ENCODE assay signal across 29 cellular contexts in genomic region chr11:71235719-71236118, GRCh38. TPM values are rescaled to one million over a fixed set of nuclear protein-coding genes. Genes with fewer than 3 reads are reported as not detected.
DNase-seq lines count a peak whose midpoint lies in the region; ATAC-seq, FAIRE-seq and TF ChIP-seq lines count a peak whose summit lies in the region.
"Had no signal": no experiment of that assay in that cellular context is flagged by ENCODE, and none has a peak within 500 bp of the region (broad histone marks: within the 10 kb centered on the region; RNA-seq: fewer than 3 reads in every experiment).

No MANE protein-coding gene starts in this region.

- no peak for TF ChIP-seq POLR2A in HepG2 (IDR thresholded peaks at IDR 0.05; ENCODE audit: insufficient read depth in 1 of 2, low read depth in 2 of 2, low read length in 2 of 2)
- no peak for TF ChIP-seq POLR2A in sigmoid colon (IDR thresholded peaks at IDR 0.05)

- no peak overlapping the region for H2BK15ac ChIP-seq in H9 (ENCODE audit: low read depth, low read length)

- no peaks in the 10 kb centered on the region for H3K9me3 Mint-ChIP-seq in H9
- H3K9me3 Mint-ChIP-seq in chondrocyte (ENCODE audit: low read depth): no peaks in the 10 kb centered on the region
- H3K9me3 Mint-ChIP-seq: CD8-positive, alpha-beta T cell; GM23338 had no signal

- no peak for ATAC-seq in HepG2
- ATAC-seq in HG03045 (IDR thresholded peaks at IDR 0.05; ENCODE audit: unreplicated experiment): no peak
- ATAC-seq: A549; CD8-positive, alpha-beta T cell; GM12878; GM23338; HCT116 had no signal

- H4K20me1 ChIP-seq in H9 (ENCODE audit: control insufficient read depth, insufficient read depth, insufficient read length) (no peaks in the 10 kb centered on the region), HepG2 (ENCODE audit: insufficient read depth, low read length) (peaks cover 22% of the 10 kb centered on the region; the same call in 1 of the 2 replicates)

- H3K23me2 ChIP-seq in H9 (ENCODE audit: insufficient read length, low read depth, low read length, poor library complexity, severe bottlenecking): no peaks in the 10 kb centered on the region

- H3K56ac ChIP-seq in H9 (ENCODE audit: insufficient read length, low read depth, low read length): no peak overlapping the region

- no peak overlapping the region for H2BK20ac ChIP-seq in H9 (ENCODE audit: low read depth, low read length, poor library complexity, severe bottlenecking)

- WGBS in H9 (ENCODE audit: extremely low coverage, insufficient read length, low lambda C conversion rate): no CpG with 5 or more reads among the region's 8 CpGs
- 99% methylated on average over 7 of the region's 8 CpGs for WGBS in HepG2 (ENCODE audit: low lambda C conversion rate)
- WGBS in sigmoid colon, 2 donors: 92 to 93% methylated on average over 8 of the region's 8 CpGs

- H3K36me3 ChIP-seq in HepG2 (replicated peaks in 1 of 2; ENCODE audit: control insufficient read depth in 1 of 2, insufficient read depth in 2 of 2, low read length in 2 of 2) (peaks cover 25 to 69% of the 10 kb centered on the region in 2 experiments), sigmoid colon (no peaks in the 10 kb centered on the region)

- H2AK5ac ChIP-seq in H9 (ENCODE audit: insufficient read length, low read length): no peak overlapping the region

- no peak for TF ChIP-seq EP300 in HepG2 (IDR thresholded peaks at IDR 0.05; ENCODE audit: low read depth in 2 of 2, low read length in 2 of 2)
- no peak for TF ChIP-seq EP300 in HepG2 (CRISPR knock-in tag; IDR thresholded peaks at IDR 0.05; ENCODE audit: borderline replicate concordance)
- TF ChIP-seq EP300 in sigmoid colon (IDR thresholded peaks at IDR 0.05): no peak

- in situ Hi-C loops in HepG2 (cut with HindIII; ENCODE audit: extremely low pct_ligation_motif_present, low pct_unique_long_range_greater_than_20kb) (no loop called here), G401 (cut with HindIII; ENCODE audit: low sequenced_read_pairs) (no loop called here)

- H3K79me2 ChIP-seq in H9 (ENCODE audit: insufficient read depth, low read length) (peaks cover 25% of the 10 kb centered on the region; the same call in 1 of the 2 replicates), HepG2 (ENCODE audit: insufficient read depth, low read length) (peaks cover 92% of the 10 kb centered on the region)

- BruUV-seq in HepG2 (replicated peaks; lab: Mats Ljungman, UMichigan): no TSS peak

- no peak overlapping the region for H4K5ac ChIP-seq in H9 (ENCODE audit: insufficient read length, low read depth, low read length)

- H3K4me3 ChIP-seq in HepG2 (replicated peaks in 1 of 3; ENCODE audit: insufficient read depth in 1 of 3, low read depth in 2 of 3, low read length in 3 of 3): no peak overlapping the region
- no peak overlapping the region for H3K4me3 ChIP-seq in sigmoid colon
- H3K4me3 ChIP-seq: A549, GM12878, GM23338, SJSA1 had no signal

- no peak overlapping the region for H3K23ac ChIP-seq in H9 (ENCODE audit: insufficient read length, low read depth, low read length)

- H3K4me1 Mint-ChIP-seq in H9 (peaks cover 14 to 25% of the 10 kb centered on the region in 2 experiments), chondrocyte (ENCODE audit: low read depth) (peaks cover 6% of the 10 kb centered on the region)

- H3K36me3 Mint-ChIP-seq in H9 (ENCODE audit: insufficient read depth in 1 of 3, low read depth in 3 of 3): peaks cover 10 to 26% (median 17%) of the 10 kb centered on the region in 3 experiments; a peak in 6 of 7 replicates
- H3K36me3 Mint-ChIP-seq in chondrocyte (ENCODE audit: low read depth): no peaks in the 10 kb centered on the region
- H3K36me3 Mint-ChIP-seq: CD8-positive, alpha-beta T cell had no signal

- CTCF ChIA-PET in HepG2 (lab: Yijun Ruan, JAX; ENCODE audit: low intra/inter-chr PET ratio, low total read pairs): no interaction called here

- no peak overlapping the region for H3T11ph ChIP-seq in H9 (ENCODE audit: low read length)

- no peak overlapping the region for H4K91ac ChIP-seq in H9 (ENCODE audit: insufficient read length, low read depth, low read length)

- FAIRE-seq in HepG2 (lab: Jason Lieb, UNC): no peak
- FAIRE-seq: A549, GM12878 had no signal

- H3K27ac ChIP-seq in H9 (ENCODE audit: insufficient read length, low read depth, low read length) (no peak overlapping the region), HepG2 (ENCODE audit: extremely low read length, insufficient read depth, low read length) (no peak overlapping the region), sigmoid colon (no peak overlapping the region)
- H3K27ac ChIP-seq: A549, C4-2B, HL-60, SJSA1 had no signal

- no peaks in the 10 kb centered on the region for H3K27me3 ChIP-seq in H9 (ENCODE audit: insufficient read depth, low read length)
- no peaks in the 10 kb centered on the region for H3K27me3 ChIP-seq in HepG2 (ENCODE audit: control insufficient read depth in 1 of 2, insufficient read depth in 2 of 2, low read length in 2 of 2)
- H3K27me3 ChIP-seq in sigmoid colon: peaks cover 0 to 14% (median 0%) of the 10 kb centered on the region in 3 donors
- H3K27me3 ChIP-seq: SJSA1 had no signal

- no peak overlapping the region for H3K4ac ChIP-seq in H9 (ENCODE audit: low read depth, low read length)

- peaks cover 9% of the 10 kb centered on the region for H3K79me1 ChIP-seq in H9 (ENCODE audit: insufficient read depth, low read depth, low read length, poor library complexity, severe bottlenecking)

- DNase-seq in H9 (peak; percentile 12), chondrocyte (ENCODE audit: low spot score) (peak; percentile 56), HepG2 (ENCODE audit: low spot score) (no peak), sigmoid colon (peak; percentile 50), NOMO-1 treated with dmso at 0.1 percent for 144 hours (lab: John Stamatoyannopoulos, UW; ENCODE audit: unreplicated experiment) (no peak), C1 segment of cervical spinal cord (lab: John Stamatoyannopoulos, UW) (no peak), G401 (ENCODE audit: low spot score) (no peak)
- DNase-seq: AML-193; CD8-positive, alpha-beta T cell; GDM1; Karpas-422; NCI-H1092; NCI-H1436; NCI-H187 treated with DMSO at 0.1 percent for 48 hours; NCI-H2107; NCI-H446 treated with DMSO at 0.1 percent for 48 hours; NCI-H526; NCI-H82; Right ventricle myocardium superior; RPMI8226 had no signal

- H3K4me1 ChIP-seq in H9 (ENCODE audit: insufficient read depth, low read length): peaks cover 3% of the 10 kb centered on the region; the same call in 1 of the 2 replicates
- peaks cover 34% of the 10 kb centered on the region for H3K4me1 ChIP-seq in HepG2 (ENCODE audit: insufficient read depth, low read length)
- no peaks in the 10 kb centered on the region for H3K4me1 ChIP-seq in sigmoid colon
- H3K4me1 ChIP-seq: Caco-2 had no signal

- no peak overlapping the region; the same call in 1 of the 2 replicates for H3K14ac ChIP-seq in H9 (ENCODE audit: insufficient read depth, low read length)

- H2AFZ ChIP-seq in H9 (ENCODE audit: low read length) (no peak overlapping the region), HepG2 (ENCODE audit: low read length) (no peak overlapping the region)
- H2AFZ ChIP-seq: GM23338 had no signal

- H4K8ac ChIP-seq in H9 (replicated peaks; ENCODE audit: insufficient read length, low read depth, low read length): no peak overlapping the region

- no peak for TF ChIP-seq RAD21 in HepG2 (CRISPR knock-in tag; IDR thresholded peaks at IDR 0.05)

- H2BK12ac ChIP-seq in H9 (ENCODE audit: insufficient read length, low read depth, low read length): no peak overlapping the region

- H3K9me3 ChIP-seq in H9 (ENCODE audit: control insufficient read depth, low read depth, low read length): no peaks in the 10 kb centered on the region
- no peaks in the 10 kb centered on the region for H3K9me3 ChIP-seq in HepG2 (ENCODE audit: low read length)
- no peaks in the 10 kb centered on the region for H3K9me3 ChIP-seq in sigmoid colon
- H3K9me3 ChIP-seq: A549, Caco-2, SJSA1 had no signal

- POLR2A ChIA-PET in HepG2 (lab: Yijun Ruan, JAX): no interaction called here

- no peak overlapping the region for H3K4me3 Mint-ChIP-seq in H9
- H3K4me3 Mint-ChIP-seq in chondrocyte (ENCODE audit: unreplicated experiment): no peak overlapping the region
- H3K4me3 Mint-ChIP-seq: CD8-positive, alpha-beta T cell; GM23338 had no signal

- H3K27ac Mint-ChIP-seq in H9 (peak overlapping the region in 2 of 3 experiments; percentile 16 to 27; a peak in 2 of 7 replicates), chondrocyte (ENCODE audit: unreplicated experiment) (no peak overlapping the region)
- H3K27ac Mint-ChIP-seq: CD8-positive, alpha-beta T cell had no signal

- H2BK120ac ChIP-seq in H9 (ENCODE audit: low read depth, low read length, poor library complexity, severe bottlenecking): no peak overlapping the region

- intact Hi-C loops in HepG2 (cut with micrococcal nuclease; ENCODE audit: unreplicated experiment): no loop called here
- intact Hi-C loops in sigmoid colon (cut with DNase I): no loop called here

- no peak overlapping the region for H3K18ac ChIP-seq in H9 (ENCODE audit: insufficient read length, low read depth, low read length)

- H3K4me2 ChIP-seq in H9 (ENCODE audit: insufficient read depth, insufficient read length, low read length) (no peak overlapping the region), HepG2 (ENCODE audit: low read depth, low read length) (no peak overlapping the region)
- H3K4me2 ChIP-seq: A549, GM23338 had no signal

- H3K9ac ChIP-seq in H9 (ENCODE audit: extremely low read depth, insufficient read length, low read length) (no peak overlapping the region), HepG2 (ENCODE audit: insufficient read depth, low read depth, low read length) (no peak overlapping the region)

- no peaks in the 10 kb centered on the region for H3K27me3 Mint-ChIP-seq in H9 (ENCODE audit: low read depth)
- H3K27me3 Mint-ChIP-seq in chondrocyte (ENCODE audit: low read depth): peaks cover 51% of the 10 kb centered on the region

- H2BK5ac ChIP-seq in H9 (ENCODE audit: insufficient read length, low read length): no peak overlapping the region

- no peak for TF ChIP-seq CTCF in H9 (conservative IDR thresholded peaks at IDR 0.05)
- TF ChIP-seq CTCF in chondrocyte (IDR thresholded peaks at IDR 0.05): no peak
- no peak for TF ChIP-seq CTCF in HepG2 (CRISPR knock-in tag; IDR thresholded peaks at IDR 0.05)
- TF ChIP-seq CTCF in sigmoid colon (IDR thresholded peaks at IDR 0.05): no peak

RNA-seq across cellular contexts. Expression of gene SHANK2, which starts 16.7 kb away (rescaled TPM):
- total RNA-seq in H9 (2021): 22.1 and 23.8 TPM in 2 replicates
- total RNA-seq in chondrocyte: 0.53 to 1.6 TPM (median 0.97 TPM) in 3 replicates
- 10.2 and 10.5 TPM in 2 replicates for total RNA-seq in HepG2 (2016; rRNA removed; fragmentation: Illumina TruSeq; extraction: Trizol)
- total RNA-seq in HepG2 (2016; cell fraction: cytosol; rRNA removed; fragmentation: Illumina TruSeq; extraction: Trizol; ENCODE audit: low read depth): 21.4 and 22.4 TPM in 2 replicates
- 10.1 and 10.2 TPM in 2 replicates for total RNA-seq in HepG2 (2016; cell fraction: insoluble cytoplasmic fraction; rRNA removed; fragmentation: Illumina TruSeq; extraction: Trizol)
- total RNA-seq in HepG2 (2016; cell fraction: membrane; rRNA removed; fragmentation: Illumina TruSeq; extraction: Trizol): 14.0 and 14.5 TPM in 2 replicates
- total RNA-seq in HepG2 (2016; cell fraction: nucleus; rRNA removed; fragmentation: Illumina TruSeq; extraction: Trizol): 30.8 and 38.1 TPM in 2 replicates
- 13.0 and 16.0 TPM in 2 replicates for polyA plus RNA-seq in HepG2 (2011; rRNA removed)
- 8.0 and 9.2 TPM in 2 replicates for polyA plus RNA-seq in HepG2 (2011; cell fraction: cytosol; rRNA removed)
- polyA plus RNA-seq in HepG2 (2011; cell fraction: nucleus; rRNA removed): 60.2 and 68.0 TPM in 2 replicates
- 11.6 and 14.7 TPM in 2 replicates for polyA plus RNA-seq in HepG2 (2012)
- 1.2 and 1.3 TPM in 2 replicates for polyA plus RNA-seq in HepG2 (2016; cell fraction: cytosol; fragmentation: Illumina TruSeq; extraction: Trizol; ENCODE audit: low read depth)
- 5.5 and 10.0 TPM in 2 replicates for polyA plus RNA-seq in HepG2 (2016; cell fraction: insoluble cytoplasmic fraction; fragmentation: Illumina TruSeq; extraction: Trizol; ENCODE audit: low read depth)
- 2.4 and 3.2 TPM in 2 replicates for polyA plus RNA-seq in HepG2 (2016; cell fraction: membrane; fragmentation: Illumina TruSeq; extraction: Trizol; ENCODE audit: low read depth)
- 26.0 and 26.8 TPM in 2 replicates for polyA plus RNA-seq in HepG2 (2016; cell fraction: nucleus; fragmentation: Illumina TruSeq; extraction: Trizol; ENCODE audit: insufficient read depth, low read depth)
- polyA minus RNA-seq in HepG2 (2011; rRNA and poly(A)+ RNA removed; ENCODE audit: low replicate concordance): 0.21 and 90.9 TPM in 2 replicates
- polyA minus RNA-seq in HepG2 (2011; cell fraction: cytosol; rRNA and poly(A)+ RNA removed): 22.8 and 29.4 TPM in 2 replicates
- 98.9 and 104 TPM in 2 replicates for polyA minus RNA-seq in HepG2 (2011; cell fraction: nucleus; rRNA and poly(A)+ RNA removed)
- total RNA-seq in sigmoid colon: 10 to 100 TPM in 3 of 4 donors, 1 to 10 TPM in 1; 8.0 to 43.8 (median 16.8) TPM
- 1 to 10 TPM; 3.5 to 4.4 (median 3.6) TPM for polyA plus RNA-seq in sigmoid colon
- total RNA-seq in G401 (2014; rRNA removed; shearing (Covaris generic)): not detected in 2 replicates
- total RNA-seq: CD8-positive, alpha-beta T cell had no signal

Comparison
In these comparisons a context has a peak if more than half of its experiments do, and no peak if none do; other contexts are left out.
1. DNase-seq: peak in H9 (single experiment), chondrocyte (single experiment) and sigmoid colon (single experiment); none in HepG2 (single experiment), NOMO-1 treated with dmso at 0.1 percent for 144 hours (single experiment), C1 segment of cervical spinal cord (0 of 14) and G401 (single experiment).